Comparison of ENCODE assay signal across 8 cellular contexts in the genomic region with DNA sequence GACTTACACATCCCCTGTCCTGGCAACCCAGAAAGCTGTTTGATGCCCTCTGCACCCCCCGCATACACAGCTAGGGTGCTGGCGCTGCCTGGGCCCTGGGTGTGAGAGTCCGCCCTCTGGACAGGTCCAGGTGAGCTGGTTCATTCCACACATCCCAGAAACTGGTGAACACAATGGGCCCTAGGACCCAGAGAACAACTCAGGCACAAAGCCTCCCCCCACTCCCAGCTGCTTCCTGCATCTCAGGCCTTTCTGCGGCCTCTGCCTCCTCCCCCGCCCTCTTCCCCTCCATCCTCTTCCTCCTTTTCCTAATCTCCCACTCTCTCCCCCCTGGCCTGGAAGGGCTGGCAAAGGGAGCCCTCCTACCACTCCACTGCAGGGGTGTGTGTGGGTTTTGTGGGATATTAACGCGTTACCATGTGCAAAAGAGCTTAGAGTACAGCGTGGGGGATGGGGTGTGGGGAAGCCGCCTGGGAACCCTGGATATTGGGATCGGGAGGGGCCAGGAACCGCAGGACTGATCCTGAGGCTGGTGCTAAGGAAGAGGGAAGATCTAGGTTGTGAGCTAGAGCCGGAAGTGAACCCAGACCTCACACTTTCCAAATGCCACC. TPM values are rescaled to one million over a fixed set of nuclear protein-coding genes. Genes with fewer than 3 reads are reported as not detected.
DNase-seq lines count a peak whose midpoint lies in the region; ATAC-seq and TF ChIP-seq lines count a peak whose summit lies in the region.

No MANE protein-coding gene starts in this region.

- WGBS in heart right ventricle, 2 donors: 7 to 13% methylated on average over 12 of the region's 12 CpGs
- 0 to 1% (median 0%) methylated on average over 12 of the region's 12 CpGs for WGBS in ovary, 3 donors

- no peak for TF ChIP-seq POLR2A in ovary (IDR thresholded peaks at IDR 0.05)

- H3K27ac ChIP-seq in heart right ventricle: peak overlapping the region; percentile 93 to 99 (median 98)
- peak overlapping the region; percentile 77 to 81 for H3K27ac ChIP-seq in ovary

- ATAC-seq in heart right ventricle: peak; percentile 60 to 88 (median 74)
- no peak for ATAC-seq in GM19455 (IDR thresholded peaks at IDR 0.05; ENCODE audit: unreplicated experiment)

- H3K36me3 ChIP-seq in heart right ventricle: no peaks in the 10 kb centered on the region
- H3K36me3 ChIP-seq in ovary: no peaks in the 10 kb centered on the region

- H3K4me1 ChIP-seq in heart right ventricle (peaks cover 36 to 76% (median 62%) of the 10 kb centered on the region in 9 donors), ovary (ENCODE audit: insufficient read depth) (peaks cover 26% of the 10 kb centered on the region)

- intact Hi-C loops in heart right ventricle (cut with DNase I): loop anchor here in 1 of 10 donors (5.0 kb wide), 1 partner anchor 55 kb away; a partner anchor contains a TSS
- intact Hi-C loops in ovary (cut with DNase I): loop anchor here in 2 of 4 donors (2.0 to 5.0 kb wide), 2 partner anchors 31 to 1605 kb away; a partner anchor contains a TSS

- H3K27me3 ChIP-seq in heart right ventricle: no peaks in the 10 kb centered on the region
- H3K27me3 ChIP-seq in ovary: no peaks in the 10 kb centered on the region

- H3K9me3 ChIP-seq in heart right ventricle (no peaks in the 10 kb centered on the region), ovary (no peaks in the 10 kb centered on the region)

- no peak for TF ChIP-seq EP300 in ovary (IDR thresholded peaks at IDR 0.05)

- H3K4me3 ChIP-seq in GM12875 (ENCODE audit: low read depth, low read length): peak overlapping the region; percentile 65
- H3K4me3 ChIP-seq in heart right ventricle: peak overlapping the region; percentile 86 to 99 (median 90)
- peak overlapping the region; percentile 82 for H3K4me3 ChIP-seq in ovary

- TF ChIP-seq CTCF in GM12875 (IDR thresholded peaks at IDR 0.05; ENCODE audit: borderline replicate concordance, insufficient read depth, low read depth, low read length): no peak
- TF ChIP-seq CTCF in heart right ventricle (IDR thresholded peaks at IDR 0.05): peak in 1 of 9 donors; percentile 6
- peak in 1 of 3 donors; percentile 9 for TF ChIP-seq CTCF in ovary (IDR thresholded peaks at IDR 0.05)

- peak; percentile 96 for DNase-seq in A172 (ENCODE audit: low spot score)
- peak; percentile 84 for DNase-seq in LoVo (ENCODE audit: low spot score)
- peak; percentile 89 for DNase-seq in RPMI7951 (ENCODE audit: low read depth)
- DNase-seq in anterior cingulate cortex (lab: John Stamatoyannopoulos, UW): peak; percentile 34 to 92 (median 84)
- peak; percentile 75 to 92 for DNase-seq in heart right ventricle
- DNase-seq in ovary: peak; percentile 82 to 83 (median 82)

RNA-seq across cellular contexts. Expression of a gene that starts 1.6 kb away (rescaled TPM):
- 19.1 and 35.5 TPM in 2 replicates for total RNA-seq in A172 (2014; rRNA removed; shearing (Covaris generic))
- total RNA-seq in RPMI7951 (2014; rRNA removed; shearing (Covaris generic)): 9.5 and 12.8 TPM in 2 replicates
- 10 to 100 TPM; 17.3 to 45.4 (median 26.9) TPM for total RNA-seq in heart right ventricle
- polyA plus RNA-seq in heart right ventricle: 10 to 100 TPM; 22.4 to 42.7 TPM
- 100 to 1,000 TPM in 1 of 7 donors, 10 to 100 TPM in 6; 14.8 to 109 (median 75.4) TPM for total RNA-seq in ovary
- 10 to 100 TPM; 17.8 to 33.0 TPM for polyA plus RNA-seq in ovary

RNA-seq across cellular contexts. Expression of a gene that starts 13.8 kb away (rescaled TPM):
- 0.22 and 9.3 TPM in 2 replicates for total RNA-seq in A172 (2014; rRNA removed; shearing (Covaris generic))
- total RNA-seq in RPMI7951 (2014; rRNA removed; shearing (Covaris generic)): not detected in 2 replicates
- total RNA-seq in heart right ventricle (100 to 1,000 TPM; 136 to 204 (median 158) TPM), ovary (1 to 10 TPM in 5 of 7 donors, under 1 TPM in 2; 0.48 to 3.4 (median 1.2) TPM)
- polyA plus RNA-seq in heart right ventricle (100 to 1,000 TPM; 137 to 314 TPM), ovary (1 to 10 TPM; 2.2 to 3.4 TPM)

RNA-seq across cellular contexts. Expression of a gene that starts 22.1 kb away (rescaled TPM):
- 0.50 and 0.62 TPM in 2 replicates for total RNA-seq in A172 (2014; rRNA removed; shearing (Covaris generic))
- total RNA-seq in RPMI7951 (2014; rRNA removed; shearing (Covaris generic)): 0.10 and 0.24 TPM in 2 replicates
- total RNA-seq in heart right ventricle (1 to 10 TPM; 1.5 to 3.8 (median 1.9) TPM), ovary (1 to 10 TPM in 5 of 7 donors, under 1 TPM in 2; 0.36 to 4.9 (median 1.7) TPM)
- polyA plus RNA-seq in heart right ventricle (1 to 10 TPM; 1.9 to 3.8 TPM), ovary (1 to 10 TPM in 1 of 2 donors, under 1 TPM in 1; 0.77 to 2.2 TPM)

RNA-seq across cellular contexts. Expression of a gene that starts 49.4 kb away (rescaled TPM):
- total RNA-seq in A172 (2014; rRNA removed; shearing (Covaris generic)): 6.2 and 15.7 TPM in 2 replicates
- 239 and 259 TPM in 2 replicates for total RNA-seq in RPMI7951 (2014; rRNA removed; shearing (Covaris generic))
- total RNA-seq in heart right ventricle: 100 to 1,000 TPM in 1 of 10 donors, 10 to 100 TPM in 9; 31.7 to 455 (median 45.9) TPM
- 10 to 100 TPM; 30.2 to 81.5 TPM for polyA plus RNA-seq in heart right ventricle
- total RNA-seq in ovary: 1,000 to 10,000 TPM in 1 of 7 donors, 100 to 1,000 TPM in 5, 10 to 100 TPM in 1; 71.2 to 1,087 (median 550) TPM
- polyA plus RNA-seq in ovary: 100 to 1,000 TPM; 260 to 321 TPM

RNA-seq across cellular contexts. Expression of a gene that starts 56.9 kb away (rescaled TPM):
- total RNA-seq in A172 (2014; rRNA removed; shearing (Covaris generic)): 13.7 and 13.9 TPM in 2 replicates
- total RNA-seq in RPMI7951 (2014; rRNA removed; shearing (Covaris generic)): 13.9 and 19.2 TPM in 2 replicates
- total RNA-seq in heart right ventricle: 100 to 1,000 TPM; 161 to 337 (median 231) TPM
- 100 to 1,000 TPM in 1 of 2 donors, 10 to 100 TPM in 1; 88.1 to 129 TPM for polyA plus RNA-seq in heart right ventricle
- total RNA-seq in ovary: 10 to 100 TPM; 36.5 to 83.2 (median 54.7) TPM
- 10 to 100 TPM; 51.2 to 82.7 TPM for polyA plus RNA-seq in ovary

Comparison
In these comparisons a context has a peak if more than half of its experiments do, and no peak if none do; other contexts are left out.
1. RNA of a gene that starts 13.8 kb away (total RNA-seq): 136 to 204 TPM in heart right ventricle; 0.48 to 3.4 TPM in ovary, 0.22 to 9.3 TPM in A172 and not detected in RPMI7951; every median in the first group is over 10 times any median in the second.
2. Peak in every context shown above with its lines, with median percentiles within 50 percentile points of each other: DNase-seq and H3K4me3 ChIP-seq.